Comparison of ENCODE assay signal across 9 cellular contexts in the genomic region with DNA sequence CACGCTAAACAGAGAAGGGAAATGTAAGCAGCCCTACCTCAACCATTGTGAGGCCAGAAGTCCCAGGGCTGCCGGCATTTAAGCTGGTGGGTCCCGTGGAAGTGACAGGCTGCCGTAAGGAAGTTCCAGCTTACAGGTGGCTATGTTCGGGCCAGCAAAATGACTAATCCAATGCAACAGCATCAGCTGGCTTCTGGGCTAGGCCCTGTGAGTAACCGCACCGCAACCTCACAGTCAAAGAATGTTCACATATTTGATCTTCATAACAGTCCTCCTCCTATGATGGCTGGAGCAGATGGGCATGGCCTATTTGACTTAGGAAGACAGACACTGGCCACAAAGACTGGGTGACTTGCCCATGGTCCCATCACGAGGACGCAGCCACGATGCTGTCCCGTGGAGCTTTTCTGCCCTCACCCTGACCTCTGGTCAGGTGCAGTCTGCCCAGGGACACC.
A peak's percentile ranks its signal among the peaks of the same experiment; 100 is the strongest.
DNase-seq lines count a peak whose midpoint lies in the region; ATAC-seq lines count a peak whose summit lies in the region.
"Had no signal": no experiment of that assay in that cellular context is flagged by ENCODE, and none has a peak within 500 bp of the region (broad histone marks: within the 10 kb centered on the region; RNA-seq: fewer than 3 reads in every experiment).

No MANE protein-coding gene starts in this region.

- ATAC-seq in HG03439 (IDR thresholded peaks at IDR 0.05; ENCODE audit: unreplicated experiment) = no peak

- peak; percentile 68 for DNase-seq in NCI-H460 (ENCODE audit: extremely low read depth, low read depth)
- peak; percentile 71 to 94 for DNase-seq in dermis microvascular lymphatic vessel endothelial cell (ENCODE audit: low read depth in 2 of 2)
- DNase-seq in LoVo (ENCODE audit: low spot score) = no peak
- no peak for DNase-seq in HT-29 (ENCODE audit: low spot score)
- DNase-seq: activated CD4-positive, alpha-beta memory T cell treated with anti-CD3 and anti-CD28 coated beads, Interleukin-2, amount 10 ng/mL, durations not matched to agents 7 days and 5 days; NCI-H345 had no signal

- H3K4me1 ChIP-seq in mucosa of rectum (ENCODE audit: control insufficient read depth in 2 of 2, insufficient read depth in 2 of 2, low read length in 2 of 2) = peaks cover 2 to 7% of the 10 kb centered on the region in 2 donors
- peaks cover 4% of the 10 kb centered on the region for H3K4me1 ChIP-seq in urinary bladder (ENCODE audit: insufficient read depth)

- no peaks in the 10 kb centered on the region for H3K36me3 ChIP-seq in mucosa of rectum (ENCODE audit: control insufficient read depth in 2 of 2, insufficient read depth in 2 of 2, low read length in 2 of 2)
- no peaks in the 10 kb centered on the region for H3K36me3 ChIP-seq in urinary bladder (ENCODE audit: insufficient read depth)

- WGBS in urinary bladder = 65% methylated on average over 11 of the region's 11 CpGs

- H3K4me3 ChIP-seq in mucosa of rectum (ENCODE audit: low read length in 2 of 2) (no peak overlapping the region), urinary bladder (ENCODE audit: low read depth, low read length) (no peak overlapping the region)

- peaks cover 0 to 8% of the 10 kb centered on the region in 2 donors for H3K27me3 ChIP-seq in mucosa of rectum (ENCODE audit: control insufficient read depth in 2 of 2, insufficient read depth in 2 of 2, low read length in 2 of 2)

- no peak overlapping the region for H3K9ac ChIP-seq in mucosa of rectum (ENCODE audit: low read depth in 1 of 2, low read length in 2 of 2)

- H3K27ac ChIP-seq in mucosa of rectum (ENCODE audit: low read depth in 2 of 2, low read length in 2 of 2) (peak overlapping the region; percentile 4 to 68), urinary bladder (ENCODE audit: low read depth) (peak overlapping the region; percentile 44)

- H3K9me3 ChIP-seq in mucosa of rectum (ENCODE audit: control insufficient read depth in 2 of 2, low read length in 2 of 2) = no peaks in the 10 kb centered on the region

Comparison
In these comparisons a context has a peak if more than half of its experiments do, and no peak if none do; other contexts are left out.
1. DNase-seq: peak in NCI-H460 (single experiment) and dermis microvascular lymphatic vessel endothelial cell (2 of 2); none in LoVo (single experiment) and HT-29 (single experiment).